ENCODE assay signal across 9 cellular contexts in the genomic region with DNA sequence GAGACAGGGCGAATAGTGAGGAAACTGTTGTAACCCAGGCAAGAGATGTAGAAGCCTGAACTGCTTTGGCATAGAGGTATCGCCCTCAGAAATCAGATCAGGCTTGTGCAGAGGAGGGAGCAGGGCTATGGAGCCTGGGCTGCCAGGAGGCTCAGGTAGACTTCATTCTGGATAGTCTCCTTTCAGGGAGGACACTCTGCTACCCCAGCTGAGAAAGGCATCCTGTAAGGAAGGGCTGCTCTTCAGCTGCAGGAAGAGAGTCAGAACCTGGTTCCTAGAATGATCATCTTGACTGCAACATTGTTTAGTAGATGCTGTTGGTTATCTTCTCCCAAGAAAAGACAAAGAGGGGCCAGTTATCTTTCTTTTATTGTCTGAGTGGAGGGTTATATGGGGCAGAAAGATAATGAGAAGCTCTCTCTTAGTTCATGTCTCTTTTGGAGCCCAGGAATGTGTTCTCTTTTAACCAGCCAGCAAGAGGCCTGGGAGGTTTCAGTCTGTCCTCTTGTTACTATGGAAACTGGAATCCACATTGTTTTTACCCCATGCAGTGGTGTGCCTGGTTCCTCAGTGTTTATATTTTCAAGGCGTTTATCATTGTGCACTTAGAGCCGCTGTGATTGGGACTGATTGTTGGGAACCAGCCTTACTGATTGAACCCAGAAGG.
DNase-seq lines count a peak whose midpoint lies in the region; ATAC-seq and TF ChIP-seq lines count a peak whose summit lies in the region.
"Had no signal": no experiment of that assay in that cellular context is flagged by ENCODE, and none has a peak within 500 bp of the region (broad histone marks: within the 10 kb centered on the region; RNA-seq: fewer than 3 reads in every experiment).

No MANE protein-coding gene starts in this region.

- no peaks in the 10 kb centered on the region for H3K9me2 ChIP-seq in SK-N-SH

- H3K79me2 ChIP-seq in SK-N-SH (ENCODE audit: insufficient read depth): no peaks in the 10 kb centered on the region

- CTCF ChIA-PET in SK-N-SH (lab: Yijun Ruan, JAX): interaction anchor here (1.8 kb wide), 1 partner anchor 121 kb away, joined by 5 read pairs; no protein-coding TSS in a partner anchor

- DNase-seq in H7: peak; percentile 41
- DNase-seq in SK-N-SH: no peak
- DNase-seq in fibroblast of villous mesenchyme (ENCODE audit: low read depth): peak; percentile 77
- DNase-seq in retina: peak; percentile 28
- DNase-seq in ureter (ENCODE audit: low spot score): no peak
- DNase-seq in germinal center (ENCODE audit: low spot score): no peak
- no peak for DNase-seq in G401 (ENCODE audit: low spot score)
- DNase-seq: NCI-H69 had no signal

- no peaks in the 10 kb centered on the region for H3K27me3 ChIP-seq in H7 (ENCODE audit: control insufficient read depth, insufficient read depth, low read length)
- no peaks in the 10 kb centered on the region for H3K27me3 ChIP-seq in SK-N-SH (ENCODE audit: insufficient read depth)

- H3K36me3 ChIP-seq in H7 (replicated peaks; ENCODE audit: control insufficient read depth, insufficient read depth, low read length) (no peaks in the 10 kb centered on the region), SK-N-SH (replicated peaks in 1 of 2; ENCODE audit: control insufficient read depth in 1 of 2, insufficient read depth in 2 of 2, low read length in 1 of 2) (no peaks in the 10 kb centered on the region)

- no peak overlapping the region for H3K9ac ChIP-seq in SK-N-SH

- H2AFZ ChIP-seq in SK-N-SH (ENCODE audit: low read depth): no peak overlapping the region

- 85% methylated on average over 3 of the region's 4 CpGs for WGBS in SK-N-SH (ENCODE audit: low lambda C conversion rate)

- peak overlapping the region; percentile 62 for H3K4me2 ChIP-seq in SK-N-SH

- H3K9me3 ChIP-seq in SK-N-SH: no peaks in the 10 kb centered on the region

- ATAC-seq in HG02884 (IDR thresholded peaks at IDR 0.05; ENCODE audit: unreplicated experiment): no peak

- H3K27ac ChIP-seq in SK-N-SH (ENCODE audit: low read depth in 2 of 2, low read length in 1 of 2): peak overlapping the region in 1 of 2 experiments; percentile 70; a peak in 1 of 4 replicates

- in situ Hi-C loops in G401 (cut with HindIII; ENCODE audit: low sequenced_read_pairs): no loop called here

- no peaks in the 10 kb centered on the region for H4K20me1 ChIP-seq in SK-N-SH (ENCODE audit: insufficient read depth)

- no peak for TF ChIP-seq RAD21 in SK-N-SH (IDR thresholded peaks at IDR 0.05; ENCODE audit: low read length)

- no peak for TF ChIP-seq EP300 in SK-N-SH (IDR thresholded peaks at IDR 0.05; ENCODE audit: borderline replicate concordance in 1 of 2, low read depth in 1 of 2, low read length in 1 of 2)

- H3F3A ChIP-seq in SK-N-SH (replicated peaks; ENCODE audit: insufficient read depth): peaks cover 3% of the 10 kb centered on the region

- H3K4me3 ChIP-seq in H7 (ENCODE audit: insufficient read depth, low read depth, low read length) (no peak overlapping the region), SK-N-SH (ENCODE audit: low read depth in 2 of 2, low read length in 1 of 2) (no peak overlapping the region), fibroblast of villous mesenchyme (ENCODE audit: low read depth, low read length) (no peak overlapping the region)

- POLR2A ChIA-PET in SK-N-SH (lab: Yijun Ruan, JAX): no interaction called here

- peaks cover 0 to 9% of the 10 kb centered on the region in 2 experiments; a peak in 2 of 4 replicates for H3K4me1 ChIP-seq in SK-N-SH (ENCODE audit: control insufficient read depth in 1 of 2, insufficient read depth in 2 of 2, low read depth in 1 of 2, low read length in 1 of 2)

- TF ChIP-seq CTCF in SK-N-SH (IDR thresholded peaks at IDR 0.05): no peak
- TF ChIP-seq CTCF in fibroblast of villous mesenchyme (IDR thresholded peaks at IDR 0.05; ENCODE audit: insufficient read depth, low read depth, low read length): no peak

TF ChIP-seq in SK-N-SH, 30 proteins besides CTCF, POLR2A, EP300 and RAD21:
- no peak for TF ChIP-seq ELF1 (IDR thresholded peaks at IDR 0.05)
- no peak for TF ChIP-seq PBX3 (IDR thresholded peaks at IDR 0.05)
- TF ChIP-seq, protein P1, sequence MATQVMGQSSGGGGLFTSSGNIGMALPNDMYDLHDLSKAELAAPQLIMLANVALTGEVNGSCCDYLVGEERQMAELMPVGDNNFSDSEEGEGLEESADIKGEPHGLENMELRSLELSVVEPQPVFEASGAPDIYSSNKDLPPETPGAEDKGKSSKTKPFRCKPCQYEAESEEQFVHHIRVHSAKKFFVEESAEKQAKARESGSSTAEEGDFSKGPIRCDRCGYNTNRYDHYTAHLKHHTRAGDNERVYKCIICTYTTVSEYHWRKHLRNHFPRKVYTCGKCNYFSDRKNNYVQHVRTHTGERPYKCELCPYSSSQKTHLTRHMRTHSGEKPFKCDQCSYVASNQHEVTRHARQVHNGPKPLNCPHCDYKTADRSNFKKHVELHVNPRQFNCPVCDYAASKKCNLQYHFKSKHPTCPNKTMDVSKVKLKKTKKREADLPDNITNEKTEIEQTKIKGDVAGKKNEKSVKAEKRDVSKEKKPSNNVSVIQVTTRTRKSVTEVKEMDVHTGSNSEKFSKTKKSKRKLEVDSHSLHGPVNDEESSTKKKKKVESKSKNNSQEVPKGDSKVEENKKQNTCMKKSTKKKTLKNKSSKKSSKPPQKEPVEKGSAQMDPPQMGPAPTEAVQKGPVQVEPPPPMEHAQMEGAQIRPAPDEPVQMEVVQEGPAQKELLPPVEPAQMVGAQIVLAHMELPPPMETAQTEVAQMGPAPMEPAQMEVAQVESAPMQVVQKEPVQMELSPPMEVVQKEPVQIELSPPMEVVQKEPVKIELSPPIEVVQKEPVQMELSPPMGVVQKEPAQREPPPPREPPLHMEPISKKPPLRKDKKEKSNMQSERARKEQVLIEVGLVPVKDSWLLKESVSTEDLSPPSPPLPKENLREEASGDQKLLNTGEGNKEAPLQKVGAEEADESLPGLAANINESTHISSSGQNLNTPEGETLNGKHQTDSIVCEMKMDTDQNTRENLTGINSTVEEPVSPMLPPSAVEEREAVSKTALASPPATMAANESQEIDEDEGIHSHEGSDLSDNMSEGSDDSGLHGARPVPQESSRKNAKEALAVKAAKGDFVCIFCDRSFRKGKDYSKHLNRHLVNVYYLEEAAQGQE (IDR thresholded peaks at IDR 0.05; ENCODE audit: low read depth, low read length): no peak
- TF ChIP-seq IRF3 (IDR thresholded peaks at IDR 0.05; ENCODE audit: low read depth, low read length): no peak
- no peak for TF ChIP-seq GATA2 (CRISPR knock-in tag; IDR thresholded peaks at IDR 0.05)
- no peak for TF ChIP-seq TCF12 (IDR thresholded peaks at IDR 0.05)
- TF ChIP-seq TEAD4 (IDR thresholded peaks at IDR 0.05; ENCODE audit: borderline replicate concordance, insufficient read depth): no peak
- TF ChIP-seq SIN3A (IDR thresholded peaks at IDR 0.05; ENCODE audit: borderline replicate concordance, low read depth, low read length): no peak
- no peak for TF ChIP-seq USF2 (IDR thresholded peaks at IDR 0.05; ENCODE audit: borderline replicate concordance, low read depth, low read length)
TF ChIP-seq in SK-N-SH: peak in this region for 0.

Comparison
In these comparisons a context has a peak if more than half of its experiments do, and no peak if none do; other contexts are left out.
1. DNase-seq: peak in H7 (single experiment), fibroblast of villous mesenchyme (single experiment) and retina (single experiment); none in SK-N-SH (single experiment), ureter (single experiment), germinal center (single experiment) and G401 (single experiment).